8 cellular contexts compared by ENCODE assay signal in the genomic region with DNA sequence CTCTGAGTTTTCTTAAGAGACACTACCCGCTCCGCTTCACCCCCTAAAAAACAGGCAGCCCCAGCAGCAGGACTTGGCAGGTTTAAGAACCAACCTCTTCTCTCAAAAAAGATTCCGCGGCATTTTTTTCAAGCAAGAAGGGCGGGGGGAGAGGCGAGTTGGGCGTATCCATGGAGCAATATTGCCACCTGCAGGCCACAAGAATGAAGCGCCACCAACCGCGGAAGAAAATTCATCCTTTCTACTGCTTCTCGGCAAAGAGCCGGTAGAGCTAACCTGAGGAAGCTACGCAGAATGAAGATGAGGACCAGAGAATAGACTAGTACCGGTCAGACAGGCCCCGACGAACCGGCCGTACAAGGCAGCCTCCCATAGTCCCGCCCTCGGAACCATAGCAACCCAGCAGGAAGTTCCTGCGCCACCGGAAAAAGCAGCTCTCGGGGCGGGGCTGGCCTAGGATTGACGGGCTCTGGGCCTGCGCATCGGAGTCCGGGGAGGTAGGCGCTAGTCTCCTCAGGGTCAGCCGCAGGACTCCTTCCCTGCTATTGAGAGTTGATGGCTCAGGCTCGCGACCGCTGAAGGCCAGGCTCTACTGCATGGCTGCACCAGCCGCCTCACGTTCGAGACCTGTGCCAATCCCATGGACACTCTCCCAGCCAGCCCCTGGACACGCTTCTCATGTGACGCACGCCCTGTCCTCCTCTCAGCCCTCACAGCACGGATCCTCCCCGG.
A peak's percentile ranks its signal among the peaks of the same experiment; 100 is the strongest.
DNase-seq lines count a peak whose midpoint lies in the region; ATAC-seq and TF ChIP-seq lines count a peak whose summit lies in the region.

No MANE protein-coding gene starts in this region.

- ATAC-seq in HG02870 (IDR thresholded peaks at IDR 0.05; ENCODE audit: unreplicated experiment) (peak; percentile 99), left cardiac atrium (peak; percentile 100)

- TF ChIP-seq CTCF in prostate gland (IDR thresholded peaks at IDR 0.05) = peak; percentile 61 to 96 (median 86)

- no peaks in the 10 kb centered on the region for H3K4me1 ChIP-seq in prostate gland (replicated peaks)
- no peaks in the 10 kb centered on the region for H3K4me1 ChIP-seq in urinary bladder (ENCODE audit: insufficient read depth)

- no peaks in the 10 kb centered on the region for H3K9me3 ChIP-seq in prostate gland

- peak overlapping the region; percentile 84 to 86 for H3K27ac ChIP-seq in prostate gland
- peak overlapping the region; percentile 83 for H3K27ac ChIP-seq in urinary bladder (ENCODE audit: low read depth)

- peak; percentile 69 for DNase-seq in NCI-H1436 treated with DMSO at 0.1 percent for 48 hours (lab: John Stamatoyannopoulos, UW)
- DNase-seq in T-helper 1 cell = peak; percentile 68 to 92 (median 78)
- DNase-seq in amygdala (lab: John Stamatoyannopoulos, UW) = peak; percentile 31 to 98 (median 86)
- peak; percentile 98 for DNase-seq in left cardiac atrium
- DNase-seq in prostate gland (ENCODE audit: low spot score) = peak; percentile 88

- H3K36me3 ChIP-seq in prostate gland = no peaks in the 10 kb centered on the region
- H3K36me3 ChIP-seq in urinary bladder (ENCODE audit: insufficient read depth) = no peaks in the 10 kb centered on the region

- peak overlapping the region; percentile 38 to 39 for H3K4me3 ChIP-seq in prostate gland
- peak overlapping the region; percentile 51 for H3K4me3 ChIP-seq in urinary bladder (ENCODE audit: low read depth, low read length)

- TF ChIP-seq POLR2A in GM15510 (IDR thresholded peaks at IDR 0.05; ENCODE audit: borderline replicate concordance, extremely low read depth, insufficient read length) (peak; percentile 65), prostate gland (IDR thresholded peaks at IDR 0.05) (peak; percentile 55)

- intact Hi-C loops in left cardiac atrium (cut with DNase I) = no loop called here
- intact Hi-C loops in prostate gland (cut with DNase I) = no loop called here

- H3K27me3 ChIP-seq in prostate gland (replicated peaks; ENCODE audit: insufficient read depth) = no peaks in the 10 kb centered on the region

- under 1% methylated on average over 22 of the region's 41 CpGs for WGBS in prostate gland
- WGBS in urinary bladder = under 1% methylated on average over 41 of the region's 41 CpGs

Comparison
In these comparisons a context has a peak if more than half of its experiments do, and no peak if none do; other contexts are left out.
1. Peak in every context shown above with its lines: DNase-seq, ATAC-seq, H3K4me3 ChIP-seq and H3K27ac ChIP-seq.